ENCODE assay signal across 21 cellular contexts in the genomic region with DNA sequence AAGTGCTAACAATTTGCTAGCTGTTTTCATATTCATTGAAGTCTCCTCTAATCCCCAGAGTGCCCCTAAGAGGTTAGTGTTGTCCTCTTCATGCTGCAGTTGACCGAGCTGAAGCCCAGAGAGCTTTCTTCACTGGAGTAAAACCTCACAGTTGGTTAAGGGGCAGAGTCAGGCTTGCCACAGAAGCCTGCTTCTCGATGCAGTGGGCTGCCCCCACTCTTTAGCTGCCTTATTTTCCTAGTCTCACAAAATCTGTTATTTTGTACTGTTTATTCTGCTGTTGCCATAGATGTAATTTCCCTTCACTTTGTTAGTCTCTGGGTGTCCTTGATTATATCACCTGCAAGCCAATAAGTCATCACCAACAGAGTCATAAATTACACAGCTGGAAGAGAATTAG.
DNase-seq lines count a peak whose midpoint lies in the region; ATAC-seq and TF ChIP-seq lines count a peak whose summit lies in the region.
"Had no signal": no experiment of that assay in that cellular context is flagged by ENCODE, and none has a peak within 500 bp of the region (broad histone marks: within the 10 kb centered on the region; RNA-seq: fewer than 3 reads in every experiment).

No MANE protein-coding gene starts in this region.

- peak overlapping the region; percentile 10 to 80 (median 65); a peak in 19 of 22 replicates for H3K4me2 ChIP-seq in BLaER1 treated with 17β-estradiol and CSF1 and Interleukin-3, amounts not matched to agents 10 nM and 100 nM
- H3K4me2 ChIP-seq in DND-41 (ENCODE audit: insufficient read depth, low read length) = no peak overlapping the region
- H3K4me2 ChIP-seq: hepatocyte had no signal

- no peaks in the 10 kb centered on the region for H4K20me1 ChIP-seq in BLaER1 treated with 17β-estradiol and CSF1 and Interleukin-3, amounts not matched to agents 10 nM and 100 nM
- no peaks in the 10 kb centered on the region for H4K20me1 ChIP-seq in DND-41 (ENCODE audit: insufficient read depth, low read length)

- H3K4me1 ChIP-seq in BLaER1 treated with 17β-estradiol and CSF1 and Interleukin-3, amounts not matched to agents 10 nM and 100 nM = peaks cover 51 to 98% (median 89%) of the 10 kb centered on the region in 10 experiments
- H3K4me1 ChIP-seq in DND-41 (ENCODE audit: insufficient read depth, low read length) = peaks cover 43% of the 10 kb centered on the region
- H3K4me1 ChIP-seq: adrenal gland, BE2C, prostate gland, tibial nerve had no signal

- TF ChIP-seq CTCF in DND-41 (IDR thresholded peaks at IDR 0.05; ENCODE audit: borderline replicate concordance, extremely low read depth, low read length, poor library complexity, severe bottlenecking) = no peak

- no peaks in the 10 kb centered on the region for H3K79me2 ChIP-seq in DND-41 (ENCODE audit: insufficient read depth, low read length)
- H3K79me2 ChIP-seq: hepatocyte had no signal

- H3K9me3 ChIP-seq in BLaER1 treated with 17β-estradiol and CSF1 and Interleukin-3, amounts not matched to agents 10 nM and 100 nM (replicated peaks in 1 of 11) = peaks cover 0 to 4% (median 0%) of the 10 kb centered on the region in 11 experiments; a peak in 1 of 22 replicates
- no peaks in the 10 kb centered on the region for H3K9me3 ChIP-seq in DND-41 (ENCODE audit: insufficient read depth, low read length, severe bottlenecking)
- H3K9me3 ChIP-seq: adrenal gland, BE2C, Peyer's patch, prostate gland, tibial nerve had no signal

- peak overlapping the region in 1 of 11 experiments; percentile 60; a peak in 3 of 22 replicates for H3K27ac ChIP-seq in BLaER1 treated with 17β-estradiol and CSF1 and Interleukin-3, amounts not matched to agents 10 nM and 100 nM
- peak overlapping the region; percentile 89 for H3K27ac ChIP-seq in DND-41 (ENCODE audit: low read length)
- H3K27ac ChIP-seq: adrenal gland, hepatocyte, HL-60, Peyer's patch, prostate gland, tibial nerve had no signal

- no peaks in the 10 kb centered on the region for H3K27me3 ChIP-seq in BLaER1 treated with 17β-estradiol and CSF1 and Interleukin-3, amounts not matched to agents 10 nM and 100 nM
- H3K27me3 ChIP-seq in DND-41 (ENCODE audit: insufficient read depth, low read length, poor library complexity) = no peaks in the 10 kb centered on the region
- H3K27me3 ChIP-seq: adrenal gland, hepatocyte, Peyer's patch, tibial nerve had no signal

- H3K9ac ChIP-seq in BLaER1 treated with 17β-estradiol and CSF1 and Interleukin-3, amounts not matched to agents 10 nM and 100 nM = peak overlapping the region in 1 of 11 experiments; percentile 27; a peak in 2 of 22 replicates
- H3K9ac ChIP-seq in DND-41 (ENCODE audit: low read depth, low read length) = no peak overlapping the region

- H3K36me3 ChIP-seq in BLaER1 treated with 17β-estradiol and CSF1 and Interleukin-3, amounts not matched to agents 10 nM and 100 nM = no peaks in the 10 kb centered on the region
- H3K36me3 ChIP-seq in DND-41 (ENCODE audit: insufficient read depth, low read length) = no peaks in the 10 kb centered on the region
- H3K36me3 ChIP-seq: adrenal gland, BE2C, Peyer's patch, prostate gland, tibial nerve had no signal

- ATAC-seq in DND-41 (ENCODE audit: insufficient read depth, low read depth) (0 out of 3 replicates have a peak, but pooled peaks have one; percentile 18), HG03025 (IDR thresholded peaks at IDR 0.05; ENCODE audit: low FRiP score, unreplicated experiment) (no peak)
- ATAC-seq: K562 had no signal

- DNase-seq in DND-41 (no peak), T follicular helper cell (ENCODE audit: low read depth) (peak; percentile 20), amygdala (lab: John Stamatoyannopoulos, UW) (no peak), NCI-H1417 treated with DMSO at 0.1 percent for 48 hours (lab: John Stamatoyannopoulos, UW) (no peak), NCI-H1930 (lab: John Stamatoyannopoulos, UW) (no peak)
- peak; percentile 29 for DNase-seq in effector CD4-positive, alpha-beta T cell
- DNase-seq: adrenal gland, BE2C, endodermal cell, mesenchymal stem cell, NCI-H1092, NCI-H524 treated with DMSO at 0.1 percent for 48 hours, Peyer's patch had no signal

- no peak overlapping the region for H3K4me3 ChIP-seq in BLaER1 treated with 17β-estradiol and CSF1 and Interleukin-3, amounts not matched to agents 10 nM and 100 nM
- H3K4me3 ChIP-seq in DND-41 (ENCODE audit: low read depth in 1 of 2, low read length in 2 of 2) = no peak overlapping the region
- H3K4me3 ChIP-seq: adrenal gland, hepatocyte, K562, Peyer's patch, prostate gland, skin epidermis, tibial nerve had no signal

- H2AFZ ChIP-seq in DND-41 (ENCODE audit: low read depth, low read length) = no peak overlapping the region
- H2AFZ ChIP-seq: hepatocyte had no signal

Comparison
In these comparisons a context has a peak if more than half of its experiments do, and no peak if none do; other contexts are left out.
1. DNase-seq: peak in T follicular helper cell (single experiment) and effector CD4-positive, alpha-beta T cell (single experiment); none in DND-41 (single experiment), amygdala (0 of 56), NCI-H1417 treated with DMSO at 0.1 percent for 48 hours (single experiment) and NCI-H1930 (0 of 2).